Comparison of ENCODE assay signal across 28 cellular contexts in the genomic region with DNA sequence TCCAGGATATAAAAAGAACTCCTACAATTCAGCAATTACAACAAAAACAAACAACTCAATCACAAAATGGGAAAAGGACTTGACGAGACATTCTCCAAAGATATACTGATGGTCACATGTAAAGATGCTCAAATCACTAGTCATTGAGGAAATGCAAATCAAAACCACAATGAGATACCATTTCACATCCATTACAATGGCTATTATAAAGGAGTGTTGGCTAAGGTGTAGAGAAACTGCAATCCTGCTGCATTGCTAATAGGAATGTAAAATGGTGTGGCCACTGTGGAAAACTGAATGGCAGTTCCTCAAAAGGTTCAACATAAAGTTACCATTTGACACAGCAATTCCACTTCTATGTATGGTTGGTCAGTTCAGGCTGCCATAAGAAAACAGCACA. TPM values are rescaled to one million over a fixed set of nuclear protein-coding genes. Genes with fewer than 3 reads are reported as not detected.
DNase-seq lines count a peak whose midpoint lies in the region; ATAC-seq, FAIRE-seq and TF ChIP-seq lines count a peak whose summit lies in the region.
"Had no signal": no experiment of that assay in that cellular context is flagged by ENCODE, and none has a peak within 500 bp of the region (broad histone marks: within the 10 kb centered on the region; RNA-seq: fewer than 3 reads in every experiment).

No MANE protein-coding gene starts in this region.

- H3K4me3 ChIP-seq in epithelial cell of esophagus (ENCODE audit: low read length), result no peak overlapping the region
- no peak overlapping the region for H3K4me3 ChIP-seq in keratinocyte (ENCODE audit: control insufficient read depth in 2 of 3, extremely low read depth in 1 of 3, insufficient read depth in 2 of 3, low read depth in 1 of 3, low read length in 3 of 3)
- H3K4me3 ChIP-seq: K562, SJSA1 had no signal

- ATAC-seq in activated T-cell treated with anti-CD3 and anti-CD28 coated beads, Interleukin-2, amount 50 U/mL, for 72 hours (replicated peaks in 1 of 2), result no peak
- ATAC-seq: K562 had no signal

- no peak for TF ChIP-seq CTCF in epithelial cell of esophagus (IDR thresholded peaks at IDR 0.05; ENCODE audit: insufficient read depth, low read depth, low read length, missing control alignments)
- no peak for TF ChIP-seq CTCF in keratinocyte (optimal IDR thresholded peaks at IDR 0.05 in 1 of 3, IDR thresholded peaks at IDR 0.05 in 1 of 3, conservative IDR thresholded peaks at IDR 0.05 in 1 of 3; ENCODE audit: extremely low read depth in 1 of 3, insufficient read depth in 2 of 3, low read length in 3 of 3)
- no peak for TF ChIP-seq CTCF in chondrocyte (IDR thresholded peaks at IDR 0.05)

- no peaks in the 10 kb centered on the region for H4K20me1 ChIP-seq in keratinocyte (ENCODE audit: control insufficient read depth, extremely low read depth, insufficient read depth, low read length)

- no peak overlapping the region for H3K27ac Mint-ChIP-seq in chondrocyte (ENCODE audit: unreplicated experiment)
- H3K27ac Mint-ChIP-seq in activated T-cell treated with anti-CD3 and anti-CD28 coated beads, Interleukin-2, amount 50 U/mL, for 72 hours, result no peak overlapping the region
- no peak overlapping the region for H3K27ac Mint-ChIP-seq in activated CD4-positive, alpha-beta T cell treated with anti-CD3 and anti-CD28 coated beads, Interleukin-2, amount 10 ng/mL, durations not matched to agents 24 days and 14 days
- H3K27ac Mint-ChIP-seq: CD14-positive monocyte; CD8-positive, alpha-beta memory T cell had no signal

- no peak for DNase-seq in GM12892 (ENCODE audit: insufficient read length)
- DNase-seq in NCI-H526 (lab: John Stamatoyannopoulos, UW), result peak; percentile 83 to 87
- DNase-seq in epithelial cell of esophagus (ENCODE audit: low read depth), result peak; percentile 48
- DNase-seq in keratinocyte (ENCODE audit: low read depth, low spot score), result no peak
- no peak for DNase-seq in chondrocyte (ENCODE audit: low spot score)
- no peak for DNase-seq in activated T-cell treated with anti-CD3 and anti-CD28 coated beads, Interleukin-2, amount 50 U/mL, for 72 hours
- DNase-seq in activated CD4-positive, alpha-beta T cell treated with anti-CD3 and anti-CD28 coated beads, Interleukin-2, amount 10 ng/mL, durations not matched to agents 24 days and 14 days, result no peak
- DNase-seq: 8988T; ACHN; BE2C; CD8-positive, alpha-beta memory T cell; DMS 273 treated with DMSO at 0.1 percent for 48 hours; DMS79; EL; GDM1; MV-4-11; NCI-H1105; NCI-H1436 treated with DMSO at 0.1 percent for 48 hours; NCI-H187 treated with DMSO at 0.1 percent for 48 hours; NCI-H446; NCI-H69; Right ventricle myocardium superior; RPMI8226 had no signal

- no peak overlapping the region for H3K4me2 ChIP-seq in keratinocyte (ENCODE audit: control insufficient read depth, extremely low read depth, insufficient read depth, low read depth, low read length)

- no peaks in the 10 kb centered on the region for H3K36me3 Mint-ChIP-seq in chondrocyte (ENCODE audit: low read depth)
- H3K36me3 Mint-ChIP-seq in activated T-cell treated with anti-CD3 and anti-CD28 coated beads, Interleukin-2, amount 50 U/mL, for 72 hours (ENCODE audit: insufficient read depth in 2 of 2), result peaks cover 0 to 1% of the 10 kb centered on the region in 2 donors
- H3K36me3 Mint-ChIP-seq in activated CD4-positive, alpha-beta T cell treated with anti-CD3 and anti-CD28 coated beads, Interleukin-2, amount 10 ng/mL, durations not matched to agents 24 days and 14 days (ENCODE audit: low read depth), result no peaks in the 10 kb centered on the region
- H3K36me3 Mint-ChIP-seq: CD14-positive monocyte had no signal

- dilution Hi-C loops in keratinocyte (cut with MboI; ENCODE audit: extremely low pct_ligation_motif_present, low sequenced_read_pairs), result no loop called here

- no peaks in the 10 kb centered on the region for H3K9me1 ChIP-seq in keratinocyte (ENCODE audit: control insufficient read depth, extremely low read depth, insufficient read depth, low read length)

- TF ChIP-seq POLR2A in GM12892 (IDR thresholded peaks at IDR 0.05; ENCODE audit: low read depth, low read length), result no peak

- H3K9ac ChIP-seq in keratinocyte (ENCODE audit: control insufficient read depth, extremely low read depth, insufficient read depth, low read length), result no peak overlapping the region

- no peaks in the 10 kb centered on the region for H3K36me3 ChIP-seq in keratinocyte (ENCODE audit: control insufficient read depth in 2 of 2, extremely low read depth in 1 of 2, insufficient read depth in 2 of 2, low read length in 2 of 2)
- H3K36me3 ChIP-seq: BE2C, SJSA1 had no signal

- H3K9me3 Mint-ChIP-seq in chondrocyte (ENCODE audit: low read depth), result peaks cover 2% of the 10 kb centered on the region
- no peaks in the 10 kb centered on the region for H3K9me3 Mint-ChIP-seq in activated T-cell treated with anti-CD3 and anti-CD28 coated beads, Interleukin-2, amount 50 U/mL, for 72 hours
- H3K9me3 Mint-ChIP-seq in activated CD4-positive, alpha-beta T cell treated with anti-CD3 and anti-CD28 coated beads, Interleukin-2, amount 10 ng/mL, durations not matched to agents 24 days and 14 days, result peaks cover 2% of the 10 kb centered on the region
- H3K9me3 Mint-ChIP-seq: CD8-positive, alpha-beta memory T cell had no signal

- H3K4me3 Mint-ChIP-seq in chondrocyte (ENCODE audit: unreplicated experiment), result no peak overlapping the region
- H3K4me3 Mint-ChIP-seq in activated T-cell treated with anti-CD3 and anti-CD28 coated beads, Interleukin-2, amount 50 U/mL, for 72 hours, result no peak overlapping the region
- H3K4me3 Mint-ChIP-seq in activated CD4-positive, alpha-beta T cell treated with anti-CD3 and anti-CD28 coated beads, Interleukin-2, amount 10 ng/mL, durations not matched to agents 24 days and 14 days, result no peak overlapping the region
- H3K4me3 Mint-ChIP-seq: CD14-positive monocyte; CD8-positive, alpha-beta memory T cell had no signal

- H3K4me1 Mint-ChIP-seq in chondrocyte (ENCODE audit: low read depth), result no peaks in the 10 kb centered on the region
- no peaks in the 10 kb centered on the region for H3K4me1 Mint-ChIP-seq in activated T-cell treated with anti-CD3 and anti-CD28 coated beads, Interleukin-2, amount 50 U/mL, for 72 hours (ENCODE audit: low read depth)
- H3K4me1 Mint-ChIP-seq in activated CD4-positive, alpha-beta T cell treated with anti-CD3 and anti-CD28 coated beads, Interleukin-2, amount 10 ng/mL, durations not matched to agents 24 days and 14 days, result no peaks in the 10 kb centered on the region
- H3K4me1 Mint-ChIP-seq: CD14-positive monocyte; CD8-positive, alpha-beta memory T cell had no signal

- H3K27me3 ChIP-seq in keratinocyte (ENCODE audit: control insufficient read depth, extremely low read depth, insufficient read depth, low read length), result no peaks in the 10 kb centered on the region
- H3K27me3 ChIP-seq: SJSA1 had no signal

- intact Hi-C loops in activated CD4-positive, alpha-beta T cell treated with anti-CD3 and anti-CD28 coated beads, Interleukin-2, amount 10 ng/mL, durations not matched to agents 24 days and 14 days (cut with micrococcal nuclease), result no loop called here

- no peaks in the 10 kb centered on the region for H3K9me3 ChIP-seq in keratinocyte (ENCODE audit: control insufficient read depth, low read depth, low read length)
- H3K9me3 ChIP-seq: BE2C, SJSA1 had no signal

- no peaks in the 10 kb centered on the region for H3K4me1 ChIP-seq in keratinocyte (ENCODE audit: control insufficient read depth, extremely low read depth, insufficient read depth, low read length)
- H3K4me1 ChIP-seq: BE2C, SJSA1 had no signal

- FAIRE-seq in GM12892 (lab: Jason Lieb, UNC), result peak; percentile 74
- FAIRE-seq in keratinocyte (lab: Jason Lieb, UNC), result no peak
- FAIRE-seq: GM12891, K562 had no signal

- no peak overlapping the region for H3K27ac ChIP-seq in keratinocyte (ENCODE audit: control insufficient read depth, insufficient read depth, low read length)
- H3K27ac ChIP-seq: HL-60, SJSA1 had no signal

- H3K27me3 Mint-ChIP-seq in chondrocyte (ENCODE audit: low read depth), result peaks cover 33% of the 10 kb centered on the region
- peaks cover 26% of the 10 kb centered on the region for H3K27me3 Mint-ChIP-seq in activated T-cell treated with anti-CD3 and anti-CD28 coated beads, Interleukin-2, amount 50 U/mL, for 72 hours (ENCODE audit: low read depth)
- H3K27me3 Mint-ChIP-seq in activated CD4-positive, alpha-beta T cell treated with anti-CD3 and anti-CD28 coated beads, Interleukin-2, amount 10 ng/mL, durations not matched to agents 24 days and 14 days, result peaks cover 26% of the 10 kb centered on the region

- no peaks in the 10 kb centered on the region for H3K79me2 ChIP-seq in keratinocyte (ENCODE audit: control insufficient read depth, insufficient read depth, low read length)

- peak overlapping the region; percentile 32 for H2AFZ ChIP-seq in keratinocyte (ENCODE audit: control insufficient read depth, low read length)

RNA-seq across cellular contexts. Expression of a gene that starts 11.8 kb away (rescaled TPM):
- polyA plus RNA-seq in GM12892 (2012; ENCODE audit: missing spikeins), result 6.8 TPM
- polyA plus RNA-seq in keratinocyte, result 9.6 to 15.1 TPM (median 10.1 TPM) in 3 replicates
- polyA plus RNA-seq in keratinocyte (2011; ENCODE audit: low read depth), result 15.3 TPM
- polyA plus RNA-seq in keratinocyte (2011; cell fraction: cytosol; rRNA removed), result 8.8 and 18.7 TPM in 2 replicates
- polyA plus RNA-seq in keratinocyte (2011; cell fraction: nucleus; rRNA removed), result 20.2 and 22.3 TPM in 2 replicates
- polyA plus RNA-seq in keratinocyte (2012; ENCODE audit: low replicate concordance), result 4.7 and 6.4 TPM in 2 replicates
- 3.3 to 33.7 TPM (median 32.5 TPM) in 3 replicates for polyA minus RNA-seq in keratinocyte
- 8.2 TPM for polyA minus RNA-seq in keratinocyte (2011; cell fraction: cytosol; rRNA and poly(A)+ RNA removed)
- polyA minus RNA-seq in keratinocyte (2011; cell fraction: nucleus; rRNA and poly(A)+ RNA removed), result 14.0 and 29.8 TPM in 2 replicates
- total RNA-seq in chondrocyte, result 29.6 to 34.4 TPM (median 31.1 TPM) in 3 replicates
- 10 to 100 TPM; 13.3 to 14.7 TPM for total RNA-seq in activated T-cell treated with anti-CD3 and anti-CD28 coated beads, Interleukin-2, amount 50 U/mL, for 72 hours
- 8.7 and 9.6 TPM in 2 replicates for total RNA-seq in activated CD4-positive, alpha-beta T cell treated with anti-CD3 and anti-CD28 coated beads, Interleukin-2, amount 10 ng/mL, durations not matched to agents 24 days and 14 days

Comparison
In these comparisons a context has a peak if more than half of its experiments do, and no peak if none do; other contexts are left out.
1. DNase-seq: peak in NCI-H526 (2 of 2) and epithelial cell of esophagus (single experiment); none in GM12892 (single experiment), keratinocyte (single experiment), chondrocyte (single experiment), activated T-cell treated with anti-CD3 and anti-CD28 coated beads, Interleukin-2, amount 50 U/mL, for 72 hours (0 of 2) and activated CD4-positive, alpha-beta T cell treated with anti-CD3 and anti-CD28 coated beads, Interleukin-2, amount 10 ng/mL, durations not matched to agents 24 days and 14 days (single experiment).